19 cellular contexts compared by ENCODE assay signal in genomic region chr5:146873186-146873917, GRCh38. TPM values are rescaled to one million over a fixed set of nuclear protein-coding genes. Genes with fewer than 3 reads are reported as not detected.
DNase-seq lines count a peak whose midpoint lies in the region; ATAC-seq, FAIRE-seq and TF ChIP-seq lines count a peak whose summit lies in the region.
"Had no signal": no experiment of that assay in that cellular context is flagged by ENCODE, and none has a peak within 500 bp of the region (broad histone marks: within the 10 kb centered on the region; RNA-seq: fewer than 3 reads in every experiment).

No MANE protein-coding gene starts in this region.

- no peak for TF ChIP-seq CTCF in astrocyte (IDR thresholded peaks at IDR 0.05; ENCODE audit: insufficient read depth, low read depth, low read length)
- TF ChIP-seq CTCF in type B pancreatic cell (conservative IDR thresholded peaks at IDR 0.05): no peak
- TF ChIP-seq CTCF in Calu3 (IDR thresholded peaks at IDR 0.05; ENCODE audit: unreplicated experiment): no peak

- no peaks in the 10 kb centered on the region for H3K9me3 Mint-ChIP-seq in activated naive CD4-positive, alpha-beta T cell treated with anti-CD3 and anti-CD28 coated beads, Interleukin-2, amount 50 U/mL, for 24 hours
- H3K9me3 Mint-ChIP-seq in astrocyte (ENCODE audit: unreplicated experiment) (no peaks in the 10 kb centered on the region), type B pancreatic cell (peaks cover 3% of the 10 kb centered on the region), Calu3 (ENCODE audit: low read depth, unreplicated experiment) (no peaks in the 10 kb centered on the region)

- H3K4me3 Mint-ChIP-seq in activated naive CD4-positive, alpha-beta T cell treated with anti-CD3 and anti-CD28 coated beads, Interleukin-2, amount 50 U/mL, for 24 hours: no peak overlapping the region
- no peak overlapping the region for H3K4me3 Mint-ChIP-seq in astrocyte (ENCODE audit: unreplicated experiment)
- H3K4me3 Mint-ChIP-seq in type B pancreatic cell: peak overlapping the region; percentile 0
- no peak overlapping the region for H3K4me3 Mint-ChIP-seq in Calu3 (ENCODE audit: low read depth, unreplicated experiment)
- H3K4me3 Mint-ChIP-seq: IgD-negative memory B cell had no signal

- no peak overlapping the region for H3K9ac ChIP-seq in astrocyte (ENCODE audit: low read length)
- H3K9ac ChIP-seq: GM23248 had no signal

- no peak for FAIRE-seq in astrocyte (lab: Jason Lieb, UNC)

- H3K4me1 Mint-ChIP-seq in activated naive CD4-positive, alpha-beta T cell treated with anti-CD3 and anti-CD28 coated beads, Interleukin-2, amount 50 U/mL, for 24 hours: peaks cover 7% of the 10 kb centered on the region
- H3K4me1 Mint-ChIP-seq in astrocyte (ENCODE audit: low read depth, unreplicated experiment) (peaks cover 10% of the 10 kb centered on the region), type B pancreatic cell (ENCODE audit: unreplicated experiment) (peaks cover 12% of the 10 kb centered on the region), Calu3 (ENCODE audit: low read depth, unreplicated experiment) (no peaks in the 10 kb centered on the region)

- H3K4me2 ChIP-seq in astrocyte (ENCODE audit: low read length): no peak overlapping the region

- H2AFZ ChIP-seq in astrocyte (ENCODE audit: low read depth, low read length): no peak overlapping the region
- H2AFZ ChIP-seq: GM23248 had no signal

- DNase-seq in activated naive CD4-positive, alpha-beta T cell treated with Interleukin-2 at 50 U/mL for 16 hours: no peak
- DNase-seq in HS-27A (ENCODE audit: low read depth) (peak; percentile 11), astrocyte (ENCODE audit: low read depth) (peak; percentile 68), type B pancreatic cell (ENCODE audit: extremely low spot score, unreplicated experiment) (no peak), Calu3 (no peak), HuH-7.5 (ENCODE audit: low spot score) (no peak)
- DNase-seq: COR-L47, DND-41, GM23248, Kasumi-1, NCI-H1105 treated with DMSO at 0.1 percent for 48 hours, NCI-H1694 treated with DMSO at 0.1 percent for 48 hours, NCI-H2171, NCI-H510A treated with DMSO at 0.1 percent for 48 hours, NCI-H82 had no signal

- H3K36me3 Mint-ChIP-seq in activated naive CD4-positive, alpha-beta T cell treated with anti-CD3 and anti-CD28 coated beads, Interleukin-2, amount 50 U/mL, for 24 hours: peaks cover 3% of the 10 kb centered on the region
- H3K36me3 Mint-ChIP-seq in astrocyte (ENCODE audit: low read depth, unreplicated experiment) (no peaks in the 10 kb centered on the region), type B pancreatic cell (peaks cover 12% of the 10 kb centered on the region), Calu3 (ENCODE audit: insufficient read depth, unreplicated experiment) (peaks cover 5% of the 10 kb centered on the region)
- H3K36me3 Mint-ChIP-seq: IgD-negative memory B cell had no signal

- CTCF ChIA-PET in Calu3 (lab: Charles Lee): no interaction called here

- BruUV-seq in Calu3 (replicated peaks; lab: Mats Ljungman, UMichigan): no TSS peak

- no peaks in the 10 kb centered on the region for H3K27me3 ChIP-seq in astrocyte (ENCODE audit: insufficient read depth, low read length)

- intact Hi-C loops in Calu3 (cut with micrococcal nuclease; ENCODE audit: unreplicated experiment): no loop called here

- peaks cover 8% of the 10 kb centered on the region for H3K4me1 ChIP-seq in astrocyte (ENCODE audit: insufficient read depth, low read length)

- H3K27me3 Mint-ChIP-seq in activated naive CD4-positive, alpha-beta T cell treated with anti-CD3 and anti-CD28 coated beads, Interleukin-2, amount 50 U/mL, for 24 hours: peaks cover 3% of the 10 kb centered on the region
- H3K27me3 Mint-ChIP-seq in astrocyte (ENCODE audit: low read depth, unreplicated experiment) (peaks cover 13% of the 10 kb centered on the region), type B pancreatic cell (peaks cover 33% of the 10 kb centered on the region), Calu3 (ENCODE audit: unreplicated experiment) (peaks cover 65% of the 10 kb centered on the region)

- no peaks in the 10 kb centered on the region for H3K36me3 ChIP-seq in astrocyte (ENCODE audit: insufficient read depth, low read length)
- H3K36me3 ChIP-seq: SJSA1 had no signal

- no peaks in the 10 kb centered on the region for H3K79me2 ChIP-seq in astrocyte (ENCODE audit: insufficient read depth, low read length)

- H4K20me1 ChIP-seq in astrocyte (ENCODE audit: insufficient read depth, low read length): no peaks in the 10 kb centered on the region

- peak overlapping the region; percentile 3 for H3K27ac Mint-ChIP-seq in activated naive CD4-positive, alpha-beta T cell treated with anti-CD3 and anti-CD28 coated beads, Interleukin-2, amount 50 U/mL, for 24 hours
- no peak overlapping the region for H3K27ac Mint-ChIP-seq in astrocyte (ENCODE audit: unreplicated experiment)
- H3K27ac Mint-ChIP-seq in type B pancreatic cell: no peak overlapping the region
- no peak overlapping the region for H3K27ac Mint-ChIP-seq in Calu3 (ENCODE audit: unreplicated experiment)
- H3K27ac Mint-ChIP-seq: IgD-negative memory B cell had no signal

- no peak overlapping the region for H3K4me3 ChIP-seq in astrocyte (ENCODE audit: insufficient read depth, low read depth, low read length)
- H3K4me3 ChIP-seq: GM23248, SJSA1 had no signal

- no peaks in the 10 kb centered on the region for H3K9me3 ChIP-seq in astrocyte (ENCODE audit: insufficient read depth, low read depth, low read length)
- H3K9me3 ChIP-seq: SJSA1 had no signal

- no peak overlapping the region for H3K27ac ChIP-seq in astrocyte (ENCODE audit: low read depth, low read length)
- H3K27ac ChIP-seq: GM23248, SJSA1 had no signal

- ATAC-seq in HG03342 (IDR thresholded peaks at IDR 0.05; ENCODE audit: unreplicated experiment): no peak

RNA-seq across cellular contexts. Expression of gene PPP2R2B, which starts 5.2 kb away (rescaled TPM):
- 2.4 and 5.2 TPM in 2 replicates for total RNA-seq in astrocyte
- 18.4 and 29.1 TPM in 2 replicates for total RNA-seq in type B pancreatic cell (ENCODE audit: low replicate concordance)
- 1.2 TPM in 1 of 2 replicates, not detected in the other for total RNA-seq in Calu3 (2022)

Comparison
In these comparisons a context has a peak if more than half of its experiments do, and no peak if none do; other contexts are left out.
1. DNase-seq: peak in HS-27A (single experiment) and astrocyte (single experiment); none in activated naive CD4-positive, alpha-beta T cell treated with Interleukin-2 at 50 U/mL for 16 hours (single experiment), type B pancreatic cell (single experiment), Calu3 (single experiment) and HuH-7.5 (single experiment).